ENCODE assay signal across 27 cellular contexts in genomic region chr2:207469953-207470699, GRCh38. TPM values are rescaled to one million over a fixed set of nuclear protein-coding genes. Genes with fewer than 3 reads are reported as not detected.
DNase-seq lines count a peak whose midpoint lies in the region; ATAC-seq, FAIRE-seq and TF ChIP-seq lines count a peak whose summit lies in the region.
"Had no signal": no experiment of that assay in that cellular context is flagged by ENCODE, and none has a peak within 500 bp of the region (broad histone marks: within the 10 kb centered on the region; RNA-seq: fewer than 3 reads in every experiment).

No MANE protein-coding gene starts in this region.

- H3K27ac Mint-ChIP-seq in activated naive CD8-positive, alpha-beta T cell = peak overlapping the region; percentile 11
- H3K27ac Mint-ChIP-seq in activated naive CD8-positive, alpha-beta T cell treated with anti-CD3 and anti-CD28 coated beads for 36 hours = no peak overlapping the region
- H3K27ac Mint-ChIP-seq in brain = peak overlapping the region; percentile 65 to 93 (median 86)
- H3K27ac Mint-ChIP-seq: activated CD8-positive, alpha-beta T cell treated with anti-CD3 and anti-CD28 coated beads for 36 hours; activated naive CD4-positive, alpha-beta T cell treated with anti-CD3 and anti-CD28 coated beads, Interleukin-2, amount 10 ng/mL, durations not matched to agents 7 days and 5 days; IgD-negative memory B cell had no signal

- H3K36me3 ChIP-seq in HepG2 (replicated peaks in 1 of 2; ENCODE audit: control insufficient read depth in 1 of 2, insufficient read depth in 2 of 2, low read length in 2 of 2) = no peaks in the 10 kb centered on the region
- H3K36me3 ChIP-seq: BLaER1, gastroesophageal sphincter, lower lobe of right lung, ovary, suprapubic skin, upper lobe of right lung had no signal

- no peaks in the 10 kb centered on the region for H4K20me1 ChIP-seq in HepG2 (ENCODE audit: insufficient read depth, low read length)
- H4K20me1 ChIP-seq: BLaER1 had no signal

- ATAC-seq in GM21825 (IDR thresholded peaks at IDR 0.05; ENCODE audit: unreplicated experiment) (no peak), HepG2 (no peak)
- ATAC-seq: activated CD8-positive, alpha-beta T cell treated with anti-CD3 and anti-CD28 coated beads for 36 hours; gastroesophageal sphincter; HCT116; lower lobe of right lung; mucosa of descending colon; PC-3; upper lobe of right lung had no signal

- no peaks in the 10 kb centered on the region for H3K27me3 ChIP-seq in HepG2 (ENCODE audit: control insufficient read depth in 1 of 2, insufficient read depth in 2 of 2, low read length in 2 of 2)
- H3K27me3 ChIP-seq: BLaER1, gastroesophageal sphincter, hepatocyte, ovary, suprapubic skin, upper lobe of right lung had no signal

- H3K27me3 Mint-ChIP-seq in activated naive CD8-positive, alpha-beta T cell = no peaks in the 10 kb centered on the region
- H3K27me3 Mint-ChIP-seq in activated naive CD8-positive, alpha-beta T cell treated with anti-CD3 and anti-CD28 coated beads for 36 hours = no peaks in the 10 kb centered on the region
- no peaks in the 10 kb centered on the region for H3K27me3 Mint-ChIP-seq in brain
- H3K27me3 Mint-ChIP-seq: activated CD8-positive, alpha-beta T cell treated with anti-CD3 and anti-CD28 coated beads for 36 hours; activated naive CD4-positive, alpha-beta T cell treated with anti-CD3 and anti-CD28 coated beads, Interleukin-2, amount 10 ng/mL, durations not matched to agents 7 days and 5 days; IgD-negative memory B cell had no signal

- no peak overlapping the region for H3K4me2 ChIP-seq in HepG2 (ENCODE audit: low read depth, low read length)
- H3K4me2 ChIP-seq: BLaER1, hepatocyte had no signal

- no peak overlapping the region for H3K9ac ChIP-seq in HepG2 (ENCODE audit: insufficient read depth, low read depth, low read length)
- H3K9ac ChIP-seq: BLaER1 had no signal

- no peaks in the 10 kb centered on the region for H3K79me2 ChIP-seq in HepG2 (ENCODE audit: insufficient read depth, low read length)
- H3K79me2 ChIP-seq: hepatocyte had no signal

- CTCF ChIA-PET in HepG2 (lab: Yijun Ruan, JAX; ENCODE audit: low intra/inter-chr PET ratio, low total read pairs) = no interaction called here

- H2AFZ ChIP-seq in HepG2 (ENCODE audit: low read length) = no peak overlapping the region
- H2AFZ ChIP-seq: hepatocyte had no signal

- H3K4me3 ChIP-seq in HepG2 (replicated peaks in 1 of 3; ENCODE audit: insufficient read depth in 1 of 3, low read depth in 2 of 3, low read length in 3 of 3) = no peak overlapping the region
- H3K4me3 ChIP-seq: BLaER1, gastroesophageal sphincter, hepatocyte, lower lobe of right lung, mucosa of descending colon, ovary, suprapubic skin, upper lobe of right lung had no signal

- no peak overlapping the region for H3K4me3 Mint-ChIP-seq in activated naive CD8-positive, alpha-beta T cell
- H3K4me3 Mint-ChIP-seq in activated naive CD8-positive, alpha-beta T cell treated with anti-CD3 and anti-CD28 coated beads for 36 hours = no peak overlapping the region
- H3K4me3 Mint-ChIP-seq in brain = peak overlapping the region in 2 of 5 experiments; percentile 2 to 7
- H3K4me3 Mint-ChIP-seq: activated CD8-positive, alpha-beta T cell treated with anti-CD3 and anti-CD28 coated beads for 36 hours; activated naive CD4-positive, alpha-beta T cell treated with anti-CD3 and anti-CD28 coated beads, Interleukin-2, amount 10 ng/mL, durations not matched to agents 7 days and 5 days; IgD-negative memory B cell had no signal

- DNase-seq in activated naive CD8-positive, alpha-beta T cell treated with anti-CD3 and anti-CD28 coated beads for 36 hours = no peak
- DNase-seq in NCI-H146 (lab: John Stamatoyannopoulos, UW) = peak; percentile 84
- peak; percentile 67 for DNase-seq in retina
- no peak for DNase-seq in activated naive CD4-positive, alpha-beta T cell (lab: John Stamatoyannopoulos, UW)
- DNase-seq in HepG2 (ENCODE audit: low spot score) = no peak
- DNase-seq: activated CD4-positive, alpha-beta T cell treated with anti-CD3 and anti-CD28 coated beads for 1 hour; activated CD8-positive, alpha-beta T cell treated with anti-CD3 and anti-CD28 coated beads for 36 hours; activated naive CD4-positive, alpha-beta T cell treated with anti-CD3 and anti-CD28 coated beads, Interleukin-2, amount 10 ng/mL, durations not matched to agents 7 days and 5 days; GDM1; lower lobe of right lung; mucosa of descending colon; NCI-H2029; NK-92 treated with Interleukin-12 subunit alpha and Interleukin-12 subunit beta, amount 100 ng/mL, for 24 hours; ovary; PC-3; stimulated activated naive CD4-positive, alpha-beta T cell; upper lobe of right lung had no signal

- no peak for TF ChIP-seq RAD21 in HepG2 (CRISPR knock-in tag; IDR thresholded peaks at IDR 0.05)

- H3K4me1 ChIP-seq in HepG2 (ENCODE audit: insufficient read depth, low read length) = peaks cover 11% of the 10 kb centered on the region

- POLR2A ChIA-PET in HepG2 (lab: Yijun Ruan, JAX) = no interaction called here

- TF ChIP-seq POLR2A in HepG2 (IDR thresholded peaks at IDR 0.05; ENCODE audit: insufficient read depth in 1 of 2, low read depth in 2 of 2, low read length in 2 of 2) = no peak

- no TSS peak for BruUV-seq in HepG2 (replicated peaks; lab: Mats Ljungman, UMichigan)

- FAIRE-seq in HepG2 (lab: Jason Lieb, UNC) = no peak
- FAIRE-seq: endothelial cell of umbilical vein had no signal

- peaks cover 18% of the 10 kb centered on the region for H3K4me1 Mint-ChIP-seq in activated naive CD8-positive, alpha-beta T cell (ENCODE audit: low read depth)
- H3K4me1 Mint-ChIP-seq in activated naive CD8-positive, alpha-beta T cell treated with anti-CD3 and anti-CD28 coated beads for 36 hours = peaks cover 23% of the 10 kb centered on the region
- peaks cover 91% of the 10 kb centered on the region for H3K4me1 Mint-ChIP-seq in brain

- TF ChIP-seq CTCF in brain (conservative IDR thresholded peaks at IDR 0.05) (no peak), HepG2 (CRISPR knock-in tag; IDR thresholded peaks at IDR 0.05) (no peak)

- intact Hi-C loops in HepG2 (cut with micrococcal nuclease; ENCODE audit: unreplicated experiment) = loop anchor here (10.0 kb wide), 1 partner anchor 305 kb away; the partner anchor contains the start of gene KLF7

- H3K27ac ChIP-seq in HepG2 (ENCODE audit: extremely low read length, insufficient read depth, low read length) = no peak overlapping the region
- H3K27ac ChIP-seq: BLaER1, gastroesophageal sphincter, hepatocyte, lower lobe of right lung, ovary, suprapubic skin, upper lobe of right lung had no signal

- in situ Hi-C loops in HepG2 (cut with HindIII; ENCODE audit: extremely low pct_ligation_motif_present, low pct_unique_long_range_greater_than_20kb) = loop anchor here (5.0 kb wide), 3 partner anchors 488 to 778 kb away; no protein-coding TSS in a partner anchor

- 27% methylated on average over 2 of the region's 2 CpGs for WGBS in HepG2 (ENCODE audit: low lambda C conversion rate)

- H3K9me3 ChIP-seq in HepG2 (ENCODE audit: low read length) = no peaks in the 10 kb centered on the region
- H3K9me3 ChIP-seq: BLaER1, gastroesophageal sphincter, lower lobe of right lung, mucosa of descending colon, ovary, suprapubic skin, upper lobe of right lung had no signal

- no peaks in the 10 kb centered on the region for H3K36me3 Mint-ChIP-seq in activated naive CD8-positive, alpha-beta T cell
- no peaks in the 10 kb centered on the region for H3K36me3 Mint-ChIP-seq in activated naive CD8-positive, alpha-beta T cell treated with anti-CD3 and anti-CD28 coated beads for 36 hours
- H3K36me3 Mint-ChIP-seq in brain = no peaks in the 10 kb centered on the region
- H3K36me3 Mint-ChIP-seq: activated naive CD4-positive, alpha-beta T cell treated with anti-CD3 and anti-CD28 coated beads, Interleukin-2, amount 10 ng/mL, durations not matched to agents 7 days and 5 days had no signal

- TF ChIP-seq EP300 in HepG2 (IDR thresholded peaks at IDR 0.05; ENCODE audit: low read depth in 2 of 2, low read length in 2 of 2) = no peak
- TF ChIP-seq EP300 in HepG2 (CRISPR knock-in tag; IDR thresholded peaks at IDR 0.05; ENCODE audit: borderline replicate concordance) = no peak

- no peaks in the 10 kb centered on the region for H3K9me3 Mint-ChIP-seq in activated naive CD8-positive, alpha-beta T cell (ENCODE audit: low read depth)
- no peaks in the 10 kb centered on the region for H3K9me3 Mint-ChIP-seq in activated naive CD8-positive, alpha-beta T cell treated with anti-CD3 and anti-CD28 coated beads for 36 hours
- H3K9me3 Mint-ChIP-seq in brain = peaks cover 0 to 3% (median 0%) of the 10 kb centered on the region in 5 experiments
- H3K9me3 Mint-ChIP-seq: activated CD8-positive, alpha-beta T cell treated with anti-CD3 and anti-CD28 coated beads for 36 hours; activated naive CD4-positive, alpha-beta T cell treated with anti-CD3 and anti-CD28 coated beads, Interleukin-2, amount 10 ng/mL, durations not matched to agents 7 days and 5 days; IgD-negative memory B cell had no signal

TF ChIP-seq in HepG2, 621 proteins besides CTCF, POLR2A, EP300 and RAD21 (continues in another document):
- TF ChIP-seq POLR2G (IDR thresholded peaks at IDR 0.05; ENCODE audit: low read depth, low read length) (no peak), ZNF619 (CRISPR knock-in tag; IDR thresholded peaks at IDR 0.05) (no peak)

RNA-seq across cellular contexts. Expression of gene CREB1, which starts 59.6 kb away (rescaled TPM):
- total RNA-seq in activated naive CD8-positive, alpha-beta T cell treated with anti-CD3 and anti-CD28 coated beads for 36 hours = 10 to 100 TPM; 71.9 to 81.8 TPM
- polyA plus RNA-seq in brain (ENCODE audit: insufficient read depth, low read depth, low replicate concordance) (16.0 TPM), HepG2 (2011; rRNA removed) (49.3 and 51.8 TPM in 2 replicates)
- 51.9 and 79.5 TPM in 2 replicates for total RNA-seq in HepG2 (2016; rRNA removed; fragmentation: Illumina TruSeq; extraction: Trizol)
- 30.8 and 35.3 TPM in 2 replicates for total RNA-seq in HepG2 (2016; cell fraction: cytosol; rRNA removed; fragmentation: Illumina TruSeq; extraction: Trizol; ENCODE audit: low read depth)
- total RNA-seq in HepG2 (2016; cell fraction: insoluble cytoplasmic fraction; rRNA removed; fragmentation: Illumina TruSeq; extraction: Trizol) = 53.4 and 76.4 TPM in 2 replicates
- 35.2 and 40.3 TPM in 2 replicates for total RNA-seq in HepG2 (2016; cell fraction: membrane; rRNA removed; fragmentation: Illumina TruSeq; extraction: Trizol)
- 48.0 and 50.4 TPM in 2 replicates for total RNA-seq in HepG2 (2016; cell fraction: nucleus; rRNA removed; fragmentation: Illumina TruSeq; extraction: Trizol)
- 29.0 and 29.6 TPM in 2 replicates for polyA plus RNA-seq in HepG2 (2011; cell fraction: cytosol; rRNA removed)
- polyA plus RNA-seq in HepG2 (2011; cell fraction: nucleus; rRNA removed) = 38.1 and 40.9 TPM in 2 replicates
- 24.6 and 28.3 TPM in 2 replicates for polyA plus RNA-seq in HepG2 (2012)
- polyA plus RNA-seq in HepG2 (2016; cell fraction: cytosol; fragmentation: Illumina TruSeq; extraction: Trizol; ENCODE audit: low read depth) = 7.6 and 8.2 TPM in 2 replicates
- 40.9 and 45.2 TPM in 2 replicates for polyA plus RNA-seq in HepG2 (2016; cell fraction: insoluble cytoplasmic fraction; fragmentation: Illumina TruSeq; extraction: Trizol; ENCODE audit: low read depth)
- 14.6 and 15.8 TPM in 2 replicates for polyA plus RNA-seq in HepG2 (2016; cell fraction: membrane; fragmentation: Illumina TruSeq; extraction: Trizol; ENCODE audit: low read depth)
- polyA plus RNA-seq in HepG2 (2016; cell fraction: nucleus; fragmentation: Illumina TruSeq; extraction: Trizol; ENCODE audit: insufficient read depth, low read depth) = 24.2 and 42.3 TPM in 2 replicates
- polyA minus RNA-seq in HepG2 (2011; rRNA and poly(A)+ RNA removed; ENCODE audit: low replicate concordance) = 92.6 and 106 TPM in 2 replicates
- polyA minus RNA-seq in HepG2 (2011; cell fraction: cytosol; rRNA and poly(A)+ RNA removed) = 36.9 and 38.6 TPM in 2 replicates
- polyA minus RNA-seq in HepG2 (2011; cell fraction: nucleus; rRNA and poly(A)+ RNA removed) = 76.7 and 91.5 TPM in 2 replicates

Comparison
In these comparisons a context has a peak if more than half of its experiments do, and no peak if none do; other contexts are left out.
1. DNase-seq: peak in NCI-H146 (single experiment) and retina (single experiment); none in activated naive CD8-positive, alpha-beta T cell treated with anti-CD3 and anti-CD28 coated beads for 36 hours (single experiment), activated naive CD4-positive, alpha-beta T cell (0 of 4) and HepG2 (single experiment).